Comparison of ENCODE assay signal across 8 cellular contexts in genomic region chr12:29519585-29520182, GRCh38. TPM values are rescaled to one million over a fixed set of nuclear protein-coding genes. Genes with fewer than 3 reads are reported as not detected.
DNase-seq lines count a peak whose midpoint lies in the region; ATAC-seq and TF ChIP-seq lines count a peak whose summit lies in the region.

No MANE protein-coding gene starts in this region.

- H3K27me3 ChIP-seq in hepatocyte = no peaks in the 10 kb centered on the region

- ATAC-seq in activated CD8-positive, alpha-beta T cell treated with anti-CD3 and anti-CD28 coated beads, Interleukin-2, amount 10 ng/mL, durations not matched to agents 7 days and 5 days = no peak
- ATAC-seq in GM21786 (IDR thresholded peaks at IDR 0.05; ENCODE audit: unreplicated experiment) = no peak

- H3K9me3 ChIP-seq in hepatocyte (ENCODE audit: low read depth) = no peaks in the 10 kb centered on the region

- no peaks in the 10 kb centered on the region for H4K20me1 ChIP-seq in hepatocyte (ENCODE audit: insufficient read depth, poor library complexity, severe bottlenecking)

- H3K27me3 Mint-ChIP-seq in activated CD8-positive, alpha-beta T cell treated with anti-CD3 and anti-CD28 coated beads, Interleukin-2, amount 10 ng/mL, durations not matched to agents 7 days and 5 days (ENCODE audit: low read depth) = peaks cover 10% of the 10 kb centered on the region
- H3K27me3 Mint-ChIP-seq in activated CD4-positive, alpha-beta memory T cell treated with anti-CD3 and anti-CD28 coated beads, Interleukin-2, amount 10 ng/mL, durations not matched to agents 7 days and 5 days = no peaks in the 10 kb centered on the region

- TF ChIP-seq CTCF in GM12864 (IDR thresholded peaks at IDR 0.05; ENCODE audit: low read depth, low read length, missing control alignments) (peak; percentile 31), hepatocyte (IDR thresholded peaks at IDR 0.05; ENCODE audit: poor library complexity) (peak; percentile 77)

- H3K79me2 ChIP-seq in hepatocyte = no peaks in the 10 kb centered on the region

- POLR2A ChIA-PET in activated CD8-positive, alpha-beta T cell treated with anti-CD3 and anti-CD28 coated beads, Interleukin-2, amount 10 ng/mL, durations not matched to agents 7 days and 5 days (lab: Charles Lee) = no interaction called here
- POLR2A ChIA-PET in activated CD4-positive, alpha-beta memory T cell treated with anti-CD3 and anti-CD28 coated beads, Interleukin-2, amount 10 ng/mL, durations not matched to agents 7 days and 5 days (lab: Charles Lee) = interaction anchor here (1.2 kb wide), 1 partner anchor 9 kb away, joined by 3 read pairs; no protein-coding TSS in a partner anchor

- no peaks in the 10 kb centered on the region for H3K36me3 Mint-ChIP-seq in activated CD8-positive, alpha-beta T cell treated with anti-CD3 and anti-CD28 coated beads, Interleukin-2, amount 10 ng/mL, durations not matched to agents 7 days and 5 days (ENCODE audit: low read depth)
- H3K36me3 Mint-ChIP-seq in activated CD4-positive, alpha-beta memory T cell treated with anti-CD3 and anti-CD28 coated beads, Interleukin-2, amount 10 ng/mL, durations not matched to agents 7 days and 5 days (ENCODE audit: low read depth) = no peaks in the 10 kb centered on the region

- H3K9me3 Mint-ChIP-seq in activated CD8-positive, alpha-beta T cell treated with anti-CD3 and anti-CD28 coated beads, Interleukin-2, amount 10 ng/mL, durations not matched to agents 7 days and 5 days (ENCODE audit: insufficient read depth) = no peaks in the 10 kb centered on the region
- no peaks in the 10 kb centered on the region for H3K9me3 Mint-ChIP-seq in activated CD4-positive, alpha-beta memory T cell treated with anti-CD3 and anti-CD28 coated beads, Interleukin-2, amount 10 ng/mL, durations not matched to agents 7 days and 5 days

- H3K4me2 ChIP-seq in hepatocyte = no peak overlapping the region

- H3K4me3 Mint-ChIP-seq in activated CD8-positive, alpha-beta T cell treated with anti-CD3 and anti-CD28 coated beads, Interleukin-2, amount 10 ng/mL, durations not matched to agents 7 days and 5 days = no peak overlapping the region
- no peak overlapping the region for H3K4me3 Mint-ChIP-seq in activated CD4-positive, alpha-beta memory T cell treated with anti-CD3 and anti-CD28 coated beads, Interleukin-2, amount 10 ng/mL, durations not matched to agents 7 days and 5 days

- no peaks in the 10 kb centered on the region for H3K4me1 ChIP-seq in hepatocyte (ENCODE audit: insufficient read depth)

- no peak overlapping the region for H2AFZ ChIP-seq in hepatocyte

- no peak overlapping the region for H3K27ac ChIP-seq in hepatocyte

- peak; percentile 61 for DNase-seq in Ammon's horn (ENCODE audit: low spot score)
- DNase-seq in GM12864 (ENCODE audit: low read depth) = peak; percentile 2
- DNase-seq in NCI-H1105 (lab: John Stamatoyannopoulos, UW) = peak; percentile 20
- peak; percentile 38 for DNase-seq in activated CD8-positive, alpha-beta T cell treated with anti-CD3 and anti-CD28 coated beads, Interleukin-2, amount 10 ng/mL, durations not matched to agents 7 days and 5 days
- DNase-seq in hepatocyte (ENCODE audit: low spot score) = peak; percentile 60
- peak; percentile 17 to 36 for DNase-seq in stimulated activated CD4-positive, alpha-beta T cell treated with anti-CD3 and anti-CD28 coated beads, Interleukin-2, amount 100 ng/mL, for 48 hours
- no peak for DNase-seq in activated CD4-positive, alpha-beta memory T cell treated with anti-CD3 and anti-CD28 coated beads, Interleukin-2, amount 10 ng/mL, durations not matched to agents 7 days and 5 days

- CTCF ChIA-PET in activated CD8-positive, alpha-beta T cell treated with anti-CD3 and anti-CD28 coated beads, Interleukin-2, amount 10 ng/mL, durations not matched to agents 7 days and 5 days (lab: Charles Lee) = interaction anchor here (0.7 to 1.6 kb wide), 10 partner anchors 10 to 1328 kb away, joined by 3 to 8 read pairs (median 3); no protein-coding TSS in a partner anchor
- CTCF ChIA-PET in activated CD4-positive, alpha-beta memory T cell treated with anti-CD3 and anti-CD28 coated beads, Interleukin-2, amount 10 ng/mL, durations not matched to agents 7 days and 5 days (lab: Charles Lee) = interaction anchor here (0.9 to 3.0 kb wide), 9 partner anchors 9 to 1328 kb away, joined by 3 to 10 read pairs (median 4); partner anchors contain the start of gene ERGIC2

- H3K4me1 Mint-ChIP-seq in activated CD8-positive, alpha-beta T cell treated with anti-CD3 and anti-CD28 coated beads, Interleukin-2, amount 10 ng/mL, durations not matched to agents 7 days and 5 days (ENCODE audit: low read depth) = no peaks in the 10 kb centered on the region
- no peaks in the 10 kb centered on the region for H3K4me1 Mint-ChIP-seq in activated CD4-positive, alpha-beta memory T cell treated with anti-CD3 and anti-CD28 coated beads, Interleukin-2, amount 10 ng/mL, durations not matched to agents 7 days and 5 days

- no peak overlapping the region for H3K27ac Mint-ChIP-seq in activated CD8-positive, alpha-beta T cell treated with anti-CD3 and anti-CD28 coated beads, Interleukin-2, amount 10 ng/mL, durations not matched to agents 7 days and 5 days
- no peak overlapping the region for H3K27ac Mint-ChIP-seq in activated CD4-positive, alpha-beta memory T cell treated with anti-CD3 and anti-CD28 coated beads, Interleukin-2, amount 10 ng/mL, durations not matched to agents 7 days and 5 days

- no peaks in the 10 kb centered on the region for H3K36me3 ChIP-seq in hepatocyte (replicated peaks; ENCODE audit: insufficient read depth, low read depth)

- H3K4me3 ChIP-seq in GM12864 (ENCODE audit: low read depth, low read length) (no peak overlapping the region), hepatocyte (no peak overlapping the region)

- H3K9me2 ChIP-seq in hepatocyte (replicated peaks; ENCODE audit: insufficient read depth) = no peaks in the 10 kb centered on the region

RNA-seq across cellular contexts. Expression of gene OVCH1, which starts 22.2 kb away (rescaled TPM):
- total RNA-seq in activated CD8-positive, alpha-beta T cell treated with anti-CD3 and anti-CD28 coated beads, Interleukin-2, amount 10 ng/mL, durations not matched to agents 7 days and 5 days = not detected
- 0.12 and 0.53 TPM in 2 replicates for total RNA-seq in hepatocyte
- not detected in 2 replicates for polyA plus RNA-seq in hepatocyte
- total RNA-seq in activated CD4-positive, alpha-beta memory T cell treated with anti-CD3 and anti-CD28 coated beads, Interleukin-2, amount 10 ng/mL, durations not matched to agents 7 days and 5 days = not detected
